2 cellular contexts compared by ENCODE assay signal in the genomic region with DNA sequence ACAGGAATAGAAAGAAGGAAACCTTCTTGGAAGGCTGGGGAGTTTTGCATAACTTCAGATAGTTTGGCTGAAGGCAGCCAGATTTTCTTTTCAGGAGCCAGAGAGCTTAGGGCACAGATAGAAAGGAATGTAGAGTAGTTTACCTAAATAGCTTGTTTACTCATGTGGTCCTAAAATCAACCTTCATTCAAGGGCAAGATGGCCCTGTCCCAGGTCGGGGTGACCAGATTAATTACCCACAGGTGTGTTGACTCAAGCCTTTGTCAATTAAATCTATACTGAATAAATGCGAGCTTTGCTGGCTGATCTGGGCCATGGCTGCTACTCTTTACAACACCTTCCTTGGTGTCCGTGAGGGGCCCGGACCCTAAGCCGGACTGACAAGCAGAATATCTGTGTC.
TF ChIP-seq lines count a peak whose summit lies in the region.

No MANE protein-coding gene starts in this region.

TF ChIP-seq in GM23338, 12 proteins besides CTCF, POLR2A, EP300 and RAD21 (continued from another document):
- TF ChIP-seq ZNF462 (CRISPR knock-in tag; IDR thresholded peaks at IDR 0.05) (no peak), ZNF331 (CRISPR knock-in tag; IDR thresholded peaks at IDR 0.05; ENCODE audit: low read depth) (no peak), ZNF114 (CRISPR knock-in tag; IDR thresholded peaks at IDR 0.05) (no peak), JUNB (IDR thresholded peaks at IDR 0.05; ENCODE audit: unreplicated experiment) (no peak), STAT1 (IDR thresholded peaks at IDR 0.05; ENCODE audit: unreplicated experiment) (no peak), CREB1 (CRISPR knock-in tag; IDR thresholded peaks at IDR 0.05; ENCODE audit: low read depth) (no peak), EZH2phosphoT487 (IDR thresholded peaks at IDR 0.05; ENCODE audit: unreplicated experiment) (no peak)
- TF ChIP-seq, protein P1, sequence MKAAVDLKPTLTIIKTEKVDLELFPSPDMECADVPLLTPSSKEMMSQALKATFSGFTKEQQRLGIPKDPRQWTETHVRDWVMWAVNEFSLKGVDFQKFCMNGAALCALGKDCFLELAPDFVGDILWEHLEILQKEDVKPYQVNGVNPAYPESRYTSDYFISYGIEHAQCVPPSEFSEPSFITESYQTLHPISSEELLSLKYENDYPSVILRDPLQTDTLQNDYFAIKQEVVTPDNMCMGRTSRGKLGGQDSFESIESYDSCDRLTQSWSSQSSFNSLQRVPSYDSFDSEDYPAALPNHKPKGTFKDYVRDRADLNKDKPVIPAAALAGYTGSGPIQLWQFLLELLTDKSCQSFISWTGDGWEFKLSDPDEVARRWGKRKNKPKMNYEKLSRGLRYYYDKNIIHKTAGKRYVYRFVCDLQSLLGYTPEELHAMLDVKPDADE (IDR thresholded peaks at IDR 0.05), result no peak

TF ChIP-seq in WTC11, 78 proteins besides CTCF, POLR2A, EP300 and RAD21 (continued from another document):
- TF ChIP-seq, protein P2, sequence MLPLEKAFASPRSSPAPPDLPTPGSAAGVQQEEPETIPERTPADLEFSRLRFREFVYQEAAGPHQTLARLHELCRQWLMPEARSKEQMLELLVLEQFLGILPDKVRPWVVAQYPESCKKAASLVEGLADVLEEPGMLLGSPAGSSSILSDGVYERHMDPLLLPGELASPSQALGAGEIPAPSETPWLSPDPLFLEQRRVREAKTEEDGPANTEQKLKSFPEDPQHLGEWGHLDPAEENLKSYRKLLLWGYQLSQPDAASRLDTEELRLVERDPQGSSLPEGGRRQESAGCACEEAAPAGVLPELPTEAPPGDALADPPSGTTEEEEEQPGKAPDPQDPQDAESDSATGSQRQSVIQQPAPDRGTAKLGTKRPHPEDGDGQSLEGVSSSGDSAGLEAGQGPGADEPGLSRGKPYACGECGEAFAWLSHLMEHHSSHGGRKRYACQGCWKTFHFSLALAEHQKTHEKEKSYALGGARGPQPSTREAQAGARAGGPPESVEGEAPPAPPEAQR (CRISPR knock-in tag; IDR thresholded peaks at IDR 0.05), result no peak
- TF ChIP-seq TEAD1 (CRISPR knock-in tag; IDR thresholded peaks at IDR 0.05), result no peak
- TF ChIP-seq RORB (CRISPR knock-in tag; IDR thresholded peaks at IDR 0.05), result no peak
- TF ChIP-seq USF2 (CRISPR knock-in tag; IDR thresholded peaks at IDR 0.05), result no peak
- no peak for TF ChIP-seq OVOL2 (CRISPR knock-in tag; IDR thresholded peaks at IDR 0.05; ENCODE audit: borderline replicate concordance)
- TF ChIP-seq, protein P3, sequence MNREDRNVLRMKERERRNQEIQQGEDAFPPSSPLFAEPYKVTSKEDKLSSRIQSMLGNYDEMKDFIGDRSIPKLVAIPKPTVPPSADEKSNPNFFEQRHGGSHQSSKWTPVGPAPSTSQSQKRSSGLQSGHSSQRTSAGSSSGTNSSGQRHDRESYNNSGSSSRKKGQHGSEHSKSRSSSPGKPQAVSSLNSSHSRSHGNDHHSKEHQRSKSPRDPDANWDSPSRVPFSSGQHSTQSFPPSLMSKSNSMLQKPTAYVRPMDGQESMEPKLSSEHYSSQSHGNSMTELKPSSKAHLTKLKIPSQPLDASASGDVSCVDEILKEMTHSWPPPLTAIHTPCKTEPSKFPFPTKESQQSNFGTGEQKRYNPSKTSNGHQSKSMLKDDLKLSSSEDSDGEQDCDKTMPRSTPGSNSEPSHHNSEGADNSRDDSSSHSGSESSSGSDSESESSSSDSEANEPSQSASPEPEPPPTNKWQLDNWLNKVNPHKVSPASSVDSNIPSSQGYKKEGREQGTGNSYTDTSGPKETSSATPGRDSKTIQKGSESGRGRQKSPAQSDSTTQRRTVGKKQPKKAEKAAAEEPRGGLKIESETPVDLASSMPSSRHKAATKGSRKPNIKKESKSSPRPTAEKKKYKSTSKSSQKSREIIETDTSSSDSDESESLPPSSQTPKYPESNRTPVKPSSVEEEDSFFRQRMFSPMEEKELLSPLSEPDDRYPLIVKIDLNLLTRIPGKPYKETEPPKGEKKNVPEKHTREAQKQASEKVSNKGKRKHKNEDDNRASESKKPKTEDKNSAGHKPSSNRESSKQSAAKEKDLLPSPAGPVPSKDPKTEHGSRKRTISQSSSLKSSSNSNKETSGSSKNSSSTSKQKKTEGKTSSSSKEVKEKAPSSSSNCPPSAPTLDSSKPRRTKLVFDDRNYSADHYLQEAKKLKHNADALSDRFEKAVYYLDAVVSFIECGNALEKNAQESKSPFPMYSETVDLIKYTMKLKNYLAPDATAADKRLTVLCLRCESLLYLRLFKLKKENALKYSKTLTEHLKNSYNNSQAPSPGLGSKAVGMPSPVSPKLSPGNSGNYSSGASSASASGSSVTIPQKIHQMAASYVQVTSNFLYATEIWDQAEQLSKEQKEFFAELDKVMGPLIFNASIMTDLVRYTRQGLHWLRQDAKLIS (CRISPR knock-in tag; IDR thresholded peaks at IDR 0.05; ENCODE audit: borderline replicate concordance), result no peak
- no peak for TF ChIP-seq FOXP4 (CRISPR knock-in tag; IDR thresholded peaks at IDR 0.05)
- no peak for TF ChIP-seq RELA (CRISPR knock-in tag; IDR thresholded peaks at IDR 0.05; ENCODE audit: borderline replicate concordance)
- TF ChIP-seq, protein P4, sequence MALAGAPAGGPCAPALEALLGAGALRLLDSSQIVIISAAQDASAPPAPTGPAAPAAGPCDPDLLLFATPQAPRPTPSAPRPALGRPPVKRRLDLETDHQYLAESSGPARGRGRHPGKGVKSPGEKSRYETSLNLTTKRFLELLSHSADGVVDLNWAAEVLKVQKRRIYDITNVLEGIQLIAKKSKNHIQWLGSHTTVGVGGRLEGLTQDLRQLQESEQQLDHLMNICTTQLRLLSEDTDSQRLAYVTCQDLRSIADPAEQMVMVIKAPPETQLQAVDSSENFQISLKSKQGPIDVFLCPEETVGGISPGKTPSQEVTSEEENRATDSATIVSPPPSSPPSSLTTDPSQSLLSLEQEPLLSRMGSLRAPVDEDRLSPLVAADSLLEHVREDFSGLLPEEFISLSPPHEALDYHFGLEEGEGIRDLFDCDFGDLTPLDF (CRISPR knock-in tag; IDR thresholded peaks at IDR 0.05), result no peak
- no peak for TF ChIP-seq MLX (CRISPR knock-in tag; IDR thresholded peaks at IDR 0.05)
- TF ChIP-seq TCF7 (CRISPR knock-in tag; IDR thresholded peaks at IDR 0.05; ENCODE audit: low read depth), result no peak
- no peak for TF ChIP-seq TEAD4 (CRISPR knock-in tag; IDR thresholded peaks at IDR 0.05)
- no peak for TF ChIP-seq SMAD4 (CRISPR knock-in tag; IDR thresholded peaks at IDR 0.05)
